ENCODE assay signal across 36 cellular contexts in genomic region chr12:57040750-57041149, GRCh38. TPM values are rescaled to one million over a fixed set of nuclear protein-coding genes. Genes with fewer than 3 reads are reported as not detected.
"Had no signal": no experiment of that assay in that cellular context is flagged by ENCODE, and none has a peak within 500 bp of the region (broad histone marks: within the 10 kb centered on the region; RNA-seq: fewer than 3 reads in every experiment).

No MANE protein-coding gene starts in this region.

- H3K27ac ChIP-seq: ascending aorta, breast epithelium, cardiac muscle cell, coronary artery, dorsolateral prefrontal cortex, esophagus muscularis mucosa, gastroesophageal sphincter, heart right ventricle, WERI-Rb-1 had no signal

- H3K4me3 ChIP-seq: ascending aorta, breast epithelium, cardiac muscle cell, coronary artery, dorsolateral prefrontal cortex, esophagus muscularis mucosa, gastroesophageal sphincter, heart right ventricle had no signal

- DNase-seq: activated B cell treated with CpG ODN at 0.5 μM for 24 hours; activated CD4-positive, alpha-beta memory T cell treated with anti-CD3 and anti-CD28 coated beads for 36 hours; activated CD4-positive, alpha-beta T cell treated with anti-CD3 and anti-CD28 coated beads for 36 hours; activated CD4-positive, alpha-beta T cell treated with anti-CD3 and anti-CD28 coated beads, Interleukin-2, amount 10 ng/mL, durations not matched to agents 24 days and 14 days; activated CD4-positive, CD25-positive, alpha-beta regulatory T cell treated with anti-CD3 and anti-CD28 coated beads, Interleukin-2, amount 50 U/mL, for 72 hours; activated CD8-positive, alpha-beta memory T cell treated with anti-CD3 and anti-CD28 coated beads, Interleukin-2, amount 10 ng/mL, durations not matched to agents 7 days and 5 days; activated CD8-positive, alpha-beta memory T cell treated with anti-CD3 and anti-CD28 coated beads, Interleukin-2, amount 50 U/mL, for 4 hours; activated CD8-positive, alpha-beta T cell treated with anti-CD3 and anti-CD28 coated beads, Interleukin-2, amount 10 ng/mL, durations not matched to agents 7 days and 5 days; activated gamma-delta T cell; activated naive CD4-positive, alpha-beta T cell; activated naive CD4-positive, alpha-beta T cell treated with anti-CD3 and anti-CD28 coated beads, Interleukin-2, amount 10 ng/mL, durations not matched to agents 7 days and 5 days; activated naive CD8-positive, alpha-beta T cell treated with anti-CD3 and anti-CD28 coated beads, Interleukin-2, amount 10 ng/mL, durations not matched to agents 7 days and 5 days; activated T-cell treated with anti-CD3 and anti-CD28 coated beads, Interleukin-2, amount 50 U/mL, for 1 hour; activated T-cell treated with anti-CD3 and anti-CD28 coated beads, Interleukin-2, amount 50 U/mL, for 48 hours; central memory CD4-positive, alpha-beta T cell; dorsolateral prefrontal cortex; effector memory CD4-positive, alpha-beta T cell; erythroblast; foreskin melanocyte; heart right ventricle; T-helper 1 cell; T-helper 17 cell; T1000; WERI-Rb-1 had no signal

- ATAC-seq: activated CD4-positive, alpha-beta T cell treated with anti-CD3 and anti-CD28 coated beads for 36 hours; activated CD8-positive, alpha-beta memory T cell treated with anti-CD3 and anti-CD28 coated beads, Interleukin-2, amount 10 ng/mL, durations not matched to agents 7 days and 5 days; activated CD8-positive, alpha-beta T cell treated with anti-CD3 and anti-CD28 coated beads, Interleukin-2, amount 10 ng/mL, durations not matched to agents 7 days and 5 days; activated naive CD4-positive, alpha-beta T cell treated with anti-CD3 and anti-CD28 coated beads, Interleukin-2, amount 50 U/mL, for 72 hours; gastroesophageal sphincter; heart right ventricle; T-helper 17 cell had no signal

- H3K4me1 Mint-ChIP-seq: activated B cell treated with CpG ODN at 0.5 μM for 24 hours; activated naive CD4-positive, alpha-beta T cell treated with anti-CD3 and anti-CD28 coated beads, Interleukin-2, amount 10 ng/mL, durations not matched to agents 7 days and 5 days had no signal

- H3K27me3 ChIP-seq: ascending aorta, breast epithelium, esophagus muscularis mucosa had no signal

- H3K36me3 Mint-ChIP-seq: activated CD4-positive, alpha-beta memory T cell treated with anti-CD3 and anti-CD28 coated beads for 36 hours; activated CD8-positive, alpha-beta memory T cell treated with anti-CD3 and anti-CD28 coated beads, Interleukin-2, amount 10 ng/mL, durations not matched to agents 7 days and 5 days; activated naive CD4-positive, alpha-beta T cell treated with anti-CD3 and anti-CD28 coated beads, Interleukin-2, amount 10 ng/mL, durations not matched to agents 7 days and 5 days; activated naive CD4-positive, alpha-beta T cell treated with anti-CD3 and anti-CD28 coated beads, Interleukin-2, amount 50 U/mL, for 72 hours; activated naive CD8-positive, alpha-beta T cell treated with anti-CD3 and anti-CD28 coated beads, Interleukin-2, amount 10 ng/mL, durations not matched to agents 7 days and 5 days; brain had no signal

- H3K27ac Mint-ChIP-seq: activated B cell treated with CpG ODN at 0.5 μM for 24 hours; activated CD4-positive, alpha-beta memory T cell treated with anti-CD3 and anti-CD28 coated beads for 36 hours; activated CD4-positive, alpha-beta T cell treated with anti-CD3 and anti-CD28 coated beads for 36 hours; activated CD4-positive, alpha-beta T cell treated with anti-CD3 and anti-CD28 coated beads, Interleukin-2, amount 10 ng/mL, durations not matched to agents 24 days and 14 days; activated CD8-positive, alpha-beta memory T cell treated with anti-CD3 and anti-CD28 coated beads, Interleukin-2, amount 10 ng/mL, durations not matched to agents 7 days and 5 days; activated CD8-positive, alpha-beta T cell treated with anti-CD3 and anti-CD28 coated beads, Interleukin-2, amount 10 ng/mL, durations not matched to agents 7 days and 5 days; activated naive CD4-positive, alpha-beta T cell treated with anti-CD3 and anti-CD28 coated beads, Interleukin-2, amount 10 ng/mL, durations not matched to agents 7 days and 5 days; activated naive CD4-positive, alpha-beta T cell treated with anti-CD3 and anti-CD28 coated beads, Interleukin-2, amount 50 U/mL, for 72 hours; activated naive CD8-positive, alpha-beta T cell treated with anti-CD3 and anti-CD28 coated beads, Interleukin-2, amount 10 ng/mL, durations not matched to agents 7 days and 5 days; brain; dendritic cell treated with granulocyte-macrophage colony-stimulating factor and Interleukin-4, amounts not matched to agents 40 ng/mL and 50 ng/mL, for 4 days; T-helper 17 cell; T-helper 2 cell treated with Interferon-gamma antibody and Interleukin-4, amounts not matched to agents 5 μg/mL and 100 μg/mL, for 36 hours had no signal

- H3K4me1 ChIP-seq: ascending aorta, breast epithelium, esophagus muscularis mucosa, gastroesophageal sphincter had no signal

- H3K9me3 ChIP-seq: ascending aorta, breast epithelium, esophagus muscularis mucosa, gastroesophageal sphincter, heart right ventricle had no signal

- H3K9me3 Mint-ChIP-seq: activated B cell treated with CpG ODN at 0.5 μM for 24 hours; activated CD4-positive, alpha-beta memory T cell treated with anti-CD3 and anti-CD28 coated beads for 36 hours; activated CD4-positive, alpha-beta T cell treated with anti-CD3 and anti-CD28 coated beads, Interleukin-2, amount 10 ng/mL, durations not matched to agents 24 days and 14 days; activated naive CD4-positive, alpha-beta T cell treated with anti-CD3 and anti-CD28 coated beads, Interleukin-2, amount 10 ng/mL, durations not matched to agents 7 days and 5 days; activated naive CD4-positive, alpha-beta T cell treated with anti-CD3 and anti-CD28 coated beads, Interleukin-2, amount 50 U/mL, for 72 hours; activated naive CD8-positive, alpha-beta T cell treated with anti-CD3 and anti-CD28 coated beads, Interleukin-2, amount 10 ng/mL, durations not matched to agents 7 days and 5 days; brain; dendritic cell treated with granulocyte-macrophage colony-stimulating factor and Interleukin-4, amounts not matched to agents 40 ng/mL and 50 ng/mL, for 4 days; T-helper 2 cell treated with Interferon-gamma antibody and Interleukin-4, amounts not matched to agents 5 μg/mL and 100 μg/mL, for 36 hours had no signal

- H3K36me3 ChIP-seq: ascending aorta, breast epithelium, cardiac muscle cell, esophagus muscularis mucosa, gastroesophageal sphincter, heart right ventricle, WERI-Rb-1 had no signal

- H3K27me3 Mint-ChIP-seq: activated B cell treated with CpG ODN at 0.5 μM for 24 hours; activated CD4-positive, alpha-beta memory T cell treated with anti-CD3 and anti-CD28 coated beads for 36 hours; activated CD4-positive, alpha-beta T cell treated with anti-CD3 and anti-CD28 coated beads for 36 hours; activated CD4-positive, alpha-beta T cell treated with anti-CD3 and anti-CD28 coated beads, Interleukin-2, amount 10 ng/mL, durations not matched to agents 24 days and 14 days had no signal

- H3K4me3 Mint-ChIP-seq: activated B cell treated with CpG ODN at 0.5 μM for 24 hours; activated CD4-positive, alpha-beta memory T cell treated with anti-CD3 and anti-CD28 coated beads for 36 hours; activated CD4-positive, alpha-beta T cell treated with anti-CD3 and anti-CD28 coated beads for 36 hours; activated CD4-positive, alpha-beta T cell treated with anti-CD3 and anti-CD28 coated beads, Interleukin-2, amount 10 ng/mL, durations not matched to agents 24 days and 14 days; activated CD8-positive, alpha-beta memory T cell treated with anti-CD3 and anti-CD28 coated beads, Interleukin-2, amount 10 ng/mL, durations not matched to agents 7 days and 5 days; activated CD8-positive, alpha-beta T cell treated with anti-CD3 and anti-CD28 coated beads, Interleukin-2, amount 10 ng/mL, durations not matched to agents 7 days and 5 days; activated naive CD4-positive, alpha-beta T cell treated with anti-CD3 and anti-CD28 coated beads, Interleukin-2, amount 10 ng/mL, durations not matched to agents 7 days and 5 days; activated naive CD8-positive, alpha-beta T cell treated with anti-CD3 and anti-CD28 coated beads, Interleukin-2, amount 10 ng/mL, durations not matched to agents 7 days and 5 days; brain; dendritic cell treated with granulocyte-macrophage colony-stimulating factor and Interleukin-4, amounts not matched to agents 40 ng/mL and 50 ng/mL, for 4 days; T-helper 17 cell; T-helper 2 cell treated with Interferon-gamma antibody and Interleukin-4, amounts not matched to agents 5 μg/mL and 100 μg/mL, for 36 hours had no signal

RNA-seq across cellular contexts. Expression of gene MYO1A, which starts 9.2 kb away (rescaled TPM):
- total RNA-seq: ascending aorta, cardiac muscle cell, glomerular endothelial cell had no signal

RNA-seq across cellular contexts. Expression of gene TAC3, which starts 24.4 kb away (rescaled TPM):
- total RNA-seq: activated B cell treated with CpG ODN at 0.5 μM for 24 hours; activated CD4-positive, alpha-beta memory T cell treated with anti-CD3 and anti-CD28 coated beads for 36 hours; activated CD4-positive, alpha-beta T cell treated with anti-CD3 and anti-CD28 coated beads, Interleukin-2, amount 10 ng/mL, durations not matched to agents 24 days and 14 days; activated CD8-positive, alpha-beta memory T cell treated with anti-CD3 and anti-CD28 coated beads, Interleukin-2, amount 10 ng/mL, durations not matched to agents 7 days and 5 days; activated CD8-positive, alpha-beta T cell treated with anti-CD3 and anti-CD28 coated beads, Interleukin-2, amount 10 ng/mL, durations not matched to agents 7 days and 5 days; ascending aorta; breast epithelium; cerebellum; esophagus muscularis mucosa; gastroesophageal sphincter; glomerular endothelial cell; heart right ventricle; T-helper 17 cell had no signal
- polyA plus RNA-seq: heart right ventricle had no signal
